In genomic region chr18:2699001-2699400, GRCh38 we compare ENCODE assay signal across 25 cellular contexts. TPM values are rescaled to one million over a fixed set of nuclear protein-coding genes. Genes with fewer than 3 reads are reported as not detected.
DNase-seq lines count a peak whose midpoint lies in the region; ATAC-seq and FAIRE-seq lines count a peak whose summit lies in the region.
"Had no signal": no experiment of that assay in that cellular context is flagged by ENCODE, and none has a peak within 500 bp of the region (broad histone marks: within the 10 kb centered on the region; RNA-seq: fewer than 3 reads in every experiment).

No MANE protein-coding gene starts in this region.

- H3K27ac Mint-ChIP-seq in activated naive CD4-positive, alpha-beta T cell treated with anti-CD3 and anti-CD28 coated beads, Interleukin-2, amount 10 ng/mL, durations not matched to agents 7 days and 5 days, result peak overlapping the region; percentile 63
- H3K27ac Mint-ChIP-seq in CD4-positive, alpha-beta memory T cell, result peak overlapping the region in 4 of 7 donors; percentile 1 to 81 (median 55)
- peak overlapping the region; percentile 43 for H3K27ac Mint-ChIP-seq in activated CD8-positive, alpha-beta T cell treated with anti-CD3 and anti-CD28 coated beads, Interleukin-2, amount 10 ng/mL, durations not matched to agents 7 days and 5 days

- DNase-seq in activated naive CD4-positive, alpha-beta T cell treated with anti-CD3 and anti-CD28 coated beads, Interleukin-2, amount 10 ng/mL, durations not matched to agents 7 days and 5 days, result no peak
- no peak for DNase-seq in activated naive CD4-positive, alpha-beta T cell treated with Interleukin-2 at 50 U/mL for 16 hours
- no peak for DNase-seq in CD4-positive, alpha-beta memory T cell
- no peak for DNase-seq in activated CD8-positive, alpha-beta T cell treated with anti-CD3 and anti-CD28 coated beads, Interleukin-2, amount 10 ng/mL, durations not matched to agents 7 days and 5 days
- no peak for DNase-seq in urothelium cell line (ENCODE audit: low spot score)
- DNase-seq in iPS-NIHi7 (ENCODE audit: extremely low spot score), result no peak
- no peak for DNase-seq in NK-92 treated with Interleukin-12 subunit alpha and Interleukin-12 subunit beta, amount 100 ng/mL, for 24 hours (lab: John Stamatoyannopoulos, UW)
- DNase-seq: 8988T, ACHN, COR-L47, DMS79 treated with DMSO at 0.1 percent for 48 hours, GF-D8, IMR-90, MM.1S, NCI-H2029, NCI-H446 treated with DMSO at 0.1 percent for 48 hours, NCI-H526, NCI-H82, Right ventricle myocardium superior, RPMI8226 had no signal

- H3K27me3 Mint-ChIP-seq in activated naive CD4-positive, alpha-beta T cell treated with anti-CD3 and anti-CD28 coated beads, Interleukin-2, amount 10 ng/mL, durations not matched to agents 7 days and 5 days, result no peaks in the 10 kb centered on the region
- no peaks in the 10 kb centered on the region for H3K27me3 Mint-ChIP-seq in CD4-positive, alpha-beta memory T cell
- H3K27me3 Mint-ChIP-seq in activated CD8-positive, alpha-beta T cell treated with anti-CD3 and anti-CD28 coated beads, Interleukin-2, amount 10 ng/mL, durations not matched to agents 7 days and 5 days (ENCODE audit: low read depth), result no peaks in the 10 kb centered on the region

- peak; percentile 32 for FAIRE-seq in urothelium cell line (lab: Jason Lieb, UNC)
- FAIRE-seq: GM12891, H1 had no signal

- no peak overlapping the region for H3K27ac ChIP-seq in CD4-positive, alpha-beta memory T cell (ENCODE audit: low read depth, low read length)
- H3K27ac ChIP-seq: KMS-11, SJSA1 had no signal

- H3K4me3 ChIP-seq in CD4-positive, alpha-beta memory T cell (ENCODE audit: low read length in 2 of 2), result no peak overlapping the region
- H3K4me3 ChIP-seq: SJSA1 had no signal

- H3K4me3 Mint-ChIP-seq in activated naive CD4-positive, alpha-beta T cell treated with anti-CD3 and anti-CD28 coated beads, Interleukin-2, amount 10 ng/mL, durations not matched to agents 7 days and 5 days, result no peak overlapping the region
- no peak overlapping the region for H3K4me3 Mint-ChIP-seq in CD4-positive, alpha-beta memory T cell
- no peak overlapping the region for H3K4me3 Mint-ChIP-seq in activated CD8-positive, alpha-beta T cell treated with anti-CD3 and anti-CD28 coated beads, Interleukin-2, amount 10 ng/mL, durations not matched to agents 7 days and 5 days

- peaks cover 86% of the 10 kb centered on the region for H3K36me3 ChIP-seq in CD4-positive, alpha-beta memory T cell (ENCODE audit: insufficient read depth, low read length)

- H3K27me3 ChIP-seq in CD4-positive, alpha-beta memory T cell (ENCODE audit: insufficient read depth, low read length), result no peaks in the 10 kb centered on the region
- H3K27me3 ChIP-seq: SJSA1 had no signal

- CTCF ChIA-PET in activated naive CD4-positive, alpha-beta T cell treated with anti-CD3 and anti-CD28 coated beads, Interleukin-2, amount 10 ng/mL, durations not matched to agents 7 days and 5 days (lab: Charles Lee), result no interaction called here
- CTCF ChIA-PET in CD4-positive, alpha-beta memory T cell (lab: Charles Lee; ENCODE audit: partially characterized antibody), result no interaction called here
- CTCF ChIA-PET in activated CD8-positive, alpha-beta T cell treated with anti-CD3 and anti-CD28 coated beads, Interleukin-2, amount 10 ng/mL, durations not matched to agents 7 days and 5 days (lab: Charles Lee), result interaction anchor here (1.0 kb wide), 2 partner anchors 11 to 25 kb away, joined by 3 to 4 read pairs; no protein-coding TSS in a partner anchor

- H3K9me3 ChIP-seq in CD4-positive, alpha-beta memory T cell (ENCODE audit: control insufficient read depth in 1 of 2, low read length in 2 of 2), result no peaks in the 10 kb centered on the region
- H3K9me3 ChIP-seq: SJSA1 had no signal

- peaks cover 12% of the 10 kb centered on the region for H3K4me1 Mint-ChIP-seq in activated naive CD4-positive, alpha-beta T cell treated with anti-CD3 and anti-CD28 coated beads, Interleukin-2, amount 10 ng/mL, durations not matched to agents 7 days and 5 days
- peaks cover 9 to 43% (median 24%) of the 10 kb centered on the region in 4 donors for H3K4me1 Mint-ChIP-seq in CD4-positive, alpha-beta memory T cell
- H3K4me1 Mint-ChIP-seq in activated CD8-positive, alpha-beta T cell treated with anti-CD3 and anti-CD28 coated beads, Interleukin-2, amount 10 ng/mL, durations not matched to agents 7 days and 5 days (ENCODE audit: low read depth), result peaks cover 8% of the 10 kb centered on the region

- intact Hi-C loops in CD4-positive, alpha-beta memory T cell (cut with micrococcal nuclease), result no loop called here

- ATAC-seq in activated CD8-positive, alpha-beta T cell treated with anti-CD3 and anti-CD28 coated beads, Interleukin-2, amount 10 ng/mL, durations not matched to agents 7 days and 5 days, result no peak
- ATAC-seq: HCT116 had no signal

- H3K36me3 Mint-ChIP-seq in activated naive CD4-positive, alpha-beta T cell treated with anti-CD3 and anti-CD28 coated beads, Interleukin-2, amount 10 ng/mL, durations not matched to agents 7 days and 5 days, result peaks cover 68% of the 10 kb centered on the region
- peaks cover 68 to 76% of the 10 kb centered on the region in 2 donors for H3K36me3 Mint-ChIP-seq in CD4-positive, alpha-beta memory T cell
- H3K36me3 Mint-ChIP-seq in activated CD8-positive, alpha-beta T cell treated with anti-CD3 and anti-CD28 coated beads, Interleukin-2, amount 10 ng/mL, durations not matched to agents 7 days and 5 days (ENCODE audit: low read depth), result peaks cover 74% of the 10 kb centered on the region

- POLR2A ChIA-PET in CD4-positive, alpha-beta memory T cell (lab: Charles Lee; ENCODE audit: partially characterized antibody), result interaction anchor here (1.1 kb wide), 1 partner anchor 15 kb away, joined by 3 read pairs; no protein-coding TSS in a partner anchor
- POLR2A ChIA-PET in activated CD8-positive, alpha-beta T cell treated with anti-CD3 and anti-CD28 coated beads, Interleukin-2, amount 10 ng/mL, durations not matched to agents 7 days and 5 days (lab: Charles Lee), result no interaction called here

- H3K9me3 Mint-ChIP-seq in activated naive CD4-positive, alpha-beta T cell treated with anti-CD3 and anti-CD28 coated beads, Interleukin-2, amount 10 ng/mL, durations not matched to agents 7 days and 5 days, result no peaks in the 10 kb centered on the region
- H3K9me3 Mint-ChIP-seq in CD4-positive, alpha-beta memory T cell, result no peaks in the 10 kb centered on the region
- H3K9me3 Mint-ChIP-seq in activated CD8-positive, alpha-beta T cell treated with anti-CD3 and anti-CD28 coated beads, Interleukin-2, amount 10 ng/mL, durations not matched to agents 7 days and 5 days (ENCODE audit: insufficient read depth), result no peaks in the 10 kb centered on the region

- no peaks in the 10 kb centered on the region for H3K4me1 ChIP-seq in CD4-positive, alpha-beta memory T cell (ENCODE audit: insufficient read depth, low read length)
- H3K4me1 ChIP-seq: SJSA1 had no signal

RNA-seq across cellular contexts. Expression of gene SMCHD1, which starts 43.5 kb away (rescaled TPM):
- 100 to 1,000 TPM; 268 to 288 TPM for total RNA-seq in CD4-positive, alpha-beta memory T cell
- polyA plus RNA-seq in CD4-positive, alpha-beta memory T cell, result 10 to 100 TPM; 22.1 to 60.9 TPM
- 100 to 1,000 TPM; 137 to 142 TPM for total RNA-seq in activated CD8-positive, alpha-beta T cell treated with anti-CD3 and anti-CD28 coated beads, Interleukin-2, amount 10 ng/mL, durations not matched to agents 7 days and 5 days
